In genomic region chr14:35365130-35366047, GRCh38 we compare ENCODE assay signal across 1 cellular context.
TF ChIP-seq lines count a peak whose summit lies in the region.

No MANE protein-coding gene starts in this region.

TF ChIP-seq in HepG2, 621 proteins besides CTCF, POLR2A, EP300 and RAD21 (continued from another document and continues in another):
- TF ChIP-seq ATF2 (CRISPR knock-in tag; IDR thresholded peaks at IDR 0.05) (0 out of 2 replicates have a peak, but pooled peaks have one; percentile 45), ZNF30 (CRISPR knock-in tag; IDR thresholded peaks at IDR 0.05) (no peak), ZNF552 (CRISPR knock-in tag; IDR thresholded peaks at IDR 0.05; ENCODE audit: borderline replicate concordance) (0 out of 2 replicates have a peak, but pooled peaks have one; percentile 80), CBX2 (IDR thresholded peaks at IDR 0.05; ENCODE audit: low read depth, low read length) (no peak), CBX2 (CRISPR knock-in tag; IDR thresholded peaks at IDR 0.05; ENCODE audit: low read depth) (peak; percentile 35), ZNF367 (CRISPR knock-in tag; IDR thresholded peaks at IDR 0.05; ENCODE audit: borderline replicate concordance) (0 out of 2 replicates have a peak, but pooled peaks have one; percentile 13), ZNF441 (CRISPR knock-in tag; IDR thresholded peaks at IDR 0.05; ENCODE audit: borderline replicate concordance) (peak; percentile 93), ZNF879 (CRISPR knock-in tag; IDR thresholded peaks at IDR 0.05) (no peak), ZNF614 (CRISPR knock-in tag; IDR thresholded peaks at IDR 0.05; ENCODE audit: borderline replicate concordance) (peak; percentile 85), HNF1B (CRISPR knock-in tag; IDR thresholded peaks at IDR 0.05) (peak; percentile 93), KAT8 (CRISPR knock-in tag; IDR thresholded peaks at IDR 0.05) (peak; percentile 91), IKZF5 (CRISPR knock-in tag; IDR thresholded peaks at IDR 0.05) (peak; percentile 98), FOXM1 (CRISPR knock-in tag; IDR thresholded peaks at IDR 0.05) (no peak), POGK (CRISPR knock-in tag; conservative IDR thresholded peaks at IDR 0.05) (peak; percentile 88), PREB (CRISPR knock-in tag; IDR thresholded peaks at IDR 0.05) (no peak), CEBPG (CRISPR knock-in tag; IDR thresholded peaks at IDR 0.05) (no peak; the same call in none of the 2 replicates), KAT7 (CRISPR knock-in tag; IDR thresholded peaks at IDR 0.05; ENCODE audit: borderline replicate concordance) (no peak), ATF7-NPFF (CRISPR knock-in tag; IDR thresholded peaks at IDR 0.05; ENCODE audit: low read depth) (peak; percentile 92; the same call in 1 of the 2 replicates), ZFP36 (IDR thresholded peaks at IDR 0.05; ENCODE audit: borderline replicate concordance, low read depth, low read length, partially characterized antibody) (no peak), NFKBIZ (CRISPR knock-in tag; IDR thresholded peaks at IDR 0.05) (peak; percentile 97), ZSCAN31 (CRISPR knock-in tag; IDR thresholded peaks at IDR 0.05; ENCODE audit: low read depth) (peak; percentile 76), ZNF230 (CRISPR knock-in tag; IDR thresholded peaks at IDR 0.05) (peak; percentile 96; the same call in 1 of the 2 replicates), RFXANK (CRISPR knock-in tag; IDR thresholded peaks at IDR 0.05) (no peak), MZF1 (CRISPR knock-in tag; IDR thresholded peaks at IDR 0.05; ENCODE audit: borderline replicate concordance) (no peak; the same call in 1 of the 2 replicates), ZMYM4 (CRISPR knock-in tag; IDR thresholded peaks at IDR 0.05) (peak; percentile 63), MXI1 (IDR thresholded peaks at IDR 0.05; ENCODE audit: borderline replicate concordance, low read depth, low read length) (peak; percentile 86; the same call in 1 of the 3 replicates), ZNF710 (CRISPR knock-in tag; IDR thresholded peaks at IDR 0.05; ENCODE audit: borderline replicate concordance) (peak; percentile 79; the same call in 1 of the 2 replicates), ZNF558 (CRISPR knock-in tag; IDR thresholded peaks at IDR 0.05; ENCODE audit: borderline replicate concordance) (no peak), EED (CRISPR knock-in tag; IDR thresholded peaks at IDR 0.05) (no peak), AKNA (CRISPR knock-in tag; IDR thresholded peaks at IDR 0.05; ENCODE audit: borderline replicate concordance) (no peak; the same call in 1 of the 2 replicates), GLI4 (CRISPR knock-in tag; IDR thresholded peaks at IDR 0.05; ENCODE audit: borderline replicate concordance) (no peak; the same call in 1 of the 2 replicates), ZNF10 (CRISPR knock-in tag; IDR thresholded peaks at IDR 0.05; ENCODE audit: borderline replicate concordance, low read depth) (no peak), ZNF354B (CRISPR knock-in tag; IDR thresholded peaks at IDR 0.05) (peak; percentile 75; the same call in 1 of the 2 replicates), HOXA7 (CRISPR knock-in tag; IDR thresholded peaks at IDR 0.05) (no peak), ZNF33A (CRISPR knock-in tag; IDR thresholded peaks at IDR 0.05; ENCODE audit: borderline replicate concordance) (peak; percentile 59; the same call in 1 of the 2 replicates), ARID5B (CRISPR knock-in tag; IDR thresholded peaks at IDR 0.05) (peak; percentile 99), ZFYVE20 (CRISPR knock-in tag; IDR thresholded peaks at IDR 0.05; ENCODE audit: borderline replicate concordance, low read depth) (no peak), NRL (CRISPR knock-in tag; IDR thresholded peaks at IDR 0.05; ENCODE audit: borderline replicate concordance) (peak; percentile 92), HINFP (CRISPR knock-in tag; IDR thresholded peaks at IDR 0.05; ENCODE audit: low read depth) (0 out of 2 replicates have a peak, but pooled peaks have one; percentile 92)
